Comparison of ENCODE assay signal across 8 cellular contexts in genomic region chr10:114499630-114500190, GRCh38.
DNase-seq lines count a peak whose midpoint lies in the region; ATAC-seq and TF ChIP-seq lines count a peak whose summit lies in the region.

No MANE protein-coding gene starts in this region.

- no peaks in the 10 kb centered on the region for H3K27me3 Mint-ChIP-seq in chondrocyte (ENCODE audit: low read depth)

- ATAC-seq in GM18511 (IDR thresholded peaks at IDR 0.05; ENCODE audit: unreplicated experiment), result peak; percentile 36
- peak; percentile 22 for ATAC-seq in HG03139 (IDR thresholded peaks at IDR 0.05; ENCODE audit: unreplicated experiment)

- DNase-seq in activated CD4-positive, alpha-beta T cell treated with anti-CD3 and anti-CD28 coated beads, Interleukin-2, amount 50 U/mL, for 24 hours (ENCODE audit: low read depth in 1 of 2, low spot score in 1 of 2), result peak; percentile 44 to 85
- peak; percentile 83 for DNase-seq in hepatocyte (ENCODE audit: low spot score)
- DNase-seq in transverse colon, result peak; percentile 87
- no peak for DNase-seq in osteoblast (ENCODE audit: insufficient read length, low spot score, missing footprints)
- DNase-seq in amniotic stem cell (lab: John Stamatoyannopoulos, UW), result no peak
- no peak for DNase-seq in chondrocyte (ENCODE audit: low spot score)

- intact Hi-C loops in transverse colon (cut with DNase I; ENCODE audit: low total_unique reads), result no loop called here

- H3K36me3 ChIP-seq in hepatocyte (replicated peaks; ENCODE audit: insufficient read depth, low read depth), result no peaks in the 10 kb centered on the region
- H3K36me3 ChIP-seq in transverse colon, result no peaks in the 10 kb centered on the region
- H3K36me3 ChIP-seq in osteoblast (ENCODE audit: insufficient read depth, low read length), result no peaks in the 10 kb centered on the region

- H3K27me3 ChIP-seq in hepatocyte, result no peaks in the 10 kb centered on the region
- H3K27me3 ChIP-seq in transverse colon, result no peaks in the 10 kb centered on the region
- H3K27me3 ChIP-seq in osteoblast (ENCODE audit: insufficient read depth, low read length), result no peaks in the 10 kb centered on the region

- H3K4me1 Mint-ChIP-seq in chondrocyte (ENCODE audit: low read depth), result peaks cover 24% of the 10 kb centered on the region

- H3K4me3 ChIP-seq in hepatocyte, result no peak overlapping the region
- no peak overlapping the region for H3K4me3 ChIP-seq in transverse colon
- H3K4me3 ChIP-seq in osteoblast (ENCODE audit: insufficient read depth, low read length), result no peak overlapping the region

- H3K27ac Mint-ChIP-seq in chondrocyte (ENCODE audit: unreplicated experiment), result no peak overlapping the region

- WGBS in hepatocyte (ENCODE audit: low lambda C conversion rate, missing lambda C conversion rate), result 75% methylated on average over 8 of the region's 8 CpGs
- WGBS in transverse colon (ENCODE audit: low coverage in 1 of 2), 2 donors, result 27 to 38% methylated on average over 3 to 8 of the region's 8 CpGs

- H3K9me3 Mint-ChIP-seq in chondrocyte (ENCODE audit: low read depth), result no peaks in the 10 kb centered on the region

- no peaks in the 10 kb centered on the region for H3K9me3 ChIP-seq in hepatocyte (ENCODE audit: low read depth)
- H3K9me3 ChIP-seq in transverse colon, result no peaks in the 10 kb centered on the region
- H3K9me3 ChIP-seq in osteoblast (ENCODE audit: low read depth, low read length), result no peaks in the 10 kb centered on the region

- no peaks in the 10 kb centered on the region for H4K20me1 ChIP-seq in hepatocyte (ENCODE audit: insufficient read depth, poor library complexity, severe bottlenecking)
- H4K20me1 ChIP-seq in osteoblast (ENCODE audit: insufficient read depth, low read length), result no peaks in the 10 kb centered on the region

- TF ChIP-seq EP300 in transverse colon (IDR thresholded peaks at IDR 0.05; ENCODE audit: low read depth), result peak; percentile 45

- peaks cover 4% of the 10 kb centered on the region for H3K36me3 Mint-ChIP-seq in chondrocyte (ENCODE audit: low read depth)

- TF ChIP-seq POLR2A in transverse colon (IDR thresholded peaks at IDR 0.05), result peak; percentile 64

- H3K9me2 ChIP-seq in hepatocyte (replicated peaks; ENCODE audit: insufficient read depth), result no peaks in the 10 kb centered on the region

- H2AFZ ChIP-seq in hepatocyte, result no peak overlapping the region
- no peak overlapping the region for H2AFZ ChIP-seq in osteoblast (ENCODE audit: low read length)

- peak overlapping the region; percentile 44 for H3K4me2 ChIP-seq in hepatocyte
- H3K4me2 ChIP-seq in osteoblast (ENCODE audit: insufficient read depth, low read length), result no peak overlapping the region

- TF ChIP-seq CTCF in hepatocyte (IDR thresholded peaks at IDR 0.05; ENCODE audit: poor library complexity) (no peak), transverse colon (IDR thresholded peaks at IDR 0.05) (no peak), osteoblast (IDR thresholded peaks at IDR 0.05; ENCODE audit: extremely low read depth, low read depth, low read length) (no peak), chondrocyte (IDR thresholded peaks at IDR 0.05) (no peak)

- H3K79me2 ChIP-seq in hepatocyte, result peaks cover 47% of the 10 kb centered on the region
- no peaks in the 10 kb centered on the region for H3K79me2 ChIP-seq in osteoblast (ENCODE audit: insufficient read depth, low read length)

- H3K4me1 ChIP-seq in hepatocyte (ENCODE audit: insufficient read depth) (peaks cover 9% of the 10 kb centered on the region), transverse colon (peaks cover 9 to 34% (median 20%) of the 10 kb centered on the region in 4 donors), osteoblast (ENCODE audit: insufficient read depth, low read length) (no peaks in the 10 kb centered on the region)

- in situ Hi-C loops in transverse colon (cut with MboI; ENCODE audit: low pct_ligation_motif_present in 1 of 4, low pct_unique_long_range_greater_than_20kb in 1 of 4, low sequenced_read_pairs in 3 of 4), result no loop called here

- H3K27ac ChIP-seq in hepatocyte, result peak overlapping the region; percentile 90
- peak overlapping the region; percentile 85 to 90 (median 88) for H3K27ac ChIP-seq in transverse colon
- no peak overlapping the region for H3K27ac ChIP-seq in osteoblast (ENCODE audit: low read depth, low read length)

- no peak overlapping the region for H3K4me3 Mint-ChIP-seq in chondrocyte (ENCODE audit: unreplicated experiment)

Comparison
In these comparisons a context has a peak if more than half of its experiments do, and no peak if none do; other contexts are left out.
1. DNase-seq: peak in activated CD4-positive, alpha-beta T cell treated with anti-CD3 and anti-CD28 coated beads, Interleukin-2, amount 50 U/mL, for 24 hours (2 of 2), hepatocyte (single experiment) and transverse colon (single experiment); none in osteoblast (single experiment), amniotic stem cell (single experiment) and chondrocyte (single experiment).